11 cellular contexts compared by ENCODE assay signal in genomic region chr5:10140195-10140973, GRCh38.
DNase-seq lines count a peak whose midpoint lies in the region; ATAC-seq and TF ChIP-seq lines count a peak whose summit lies in the region.
"Had no signal": no experiment of that assay in that cellular context is flagged by ENCODE, and none has a peak within 500 bp of the region (broad histone marks: within the 10 kb centered on the region; RNA-seq: fewer than 3 reads in every experiment).

No MANE protein-coding gene starts in this region.

- no peak overlapping the region for H3K27ac Mint-ChIP-seq in activated T-helper 1 cell treated with anti-CD3 and anti-CD28 coated beads, Interleukin-12 subunit alpha, Interleukin-12 subunit beta, Interleukin-2, Interleukin-4 antibody, amounts not matched to agents 30 ng/mL and 10 ng/mL and 1 ng/mL, durations not matched to agents 14 hours and 24 hours and 36 hours

- H3K27ac ChIP-seq in A673 (ENCODE audit: low read depth, low read length, poor library complexity, severe bottlenecking): no peak overlapping the region
- no peak overlapping the region for H3K27ac ChIP-seq in RWPE2 (ENCODE audit: poor library complexity, severe bottlenecking)
- H3K27ac ChIP-seq in right atrium auricular region: no peak overlapping the region
- H3K27ac ChIP-seq: SJSA1 had no signal

- peak; percentile 31; the same call in 1 of the 2 replicates for TF ChIP-seq CTCF in A673 (conservative IDR thresholded peaks at IDR 0.05; ENCODE audit: low read depth, low read length)
- TF ChIP-seq CTCF in GM12872 (IDR thresholded peaks at IDR 0.05; ENCODE audit: insufficient read depth, low read depth, low read length): peak; percentile 34; the same call in 2 of the 3 replicates
- TF ChIP-seq CTCF in RWPE2 (IDR thresholded peaks at IDR 0.05; ENCODE audit: poor library complexity, severe bottlenecking): peak; percentile 38
- no peak for TF ChIP-seq CTCF in right atrium auricular region (IDR thresholded peaks at IDR 0.05)

- H3K27me3 ChIP-seq in A673 (replicated peaks; ENCODE audit: insufficient read depth, low read depth, low read length, poor library complexity) (peaks cover 15% of the 10 kb centered on the region), RWPE2 (ENCODE audit: insufficient read depth, poor library complexity, severe bottlenecking) (peaks cover 8% of the 10 kb centered on the region), right atrium auricular region (no peaks in the 10 kb centered on the region)
- H3K27me3 ChIP-seq: SJSA1 had no signal

- POLR2A ChIA-PET in A673 (lab: Charles Lee; ENCODE audit: low non-redundant PET): no interaction called here

- BruUV-seq in A673 (replicated peaks; lab: Mats Ljungman, UMichigan): no TSS peak

- H3K4me3 ChIP-seq in A673 (ENCODE audit: low read depth, low read length, poor library complexity, severe bottlenecking) (no peak overlapping the region), RWPE2 (ENCODE audit: severe bottlenecking) (no peak overlapping the region), right atrium auricular region (no peak overlapping the region)
- H3K4me3 ChIP-seq: SJSA1 had no signal

- H3K9me3 ChIP-seq in A673 (ENCODE audit: low read depth, low read length, poor library complexity, severe bottlenecking) (no peaks in the 10 kb centered on the region), RWPE2 (ENCODE audit: severe bottlenecking) (no peaks in the 10 kb centered on the region), right atrium auricular region (no peaks in the 10 kb centered on the region)
- H3K9me3 ChIP-seq: SJSA1 had no signal

- no peaks in the 10 kb centered on the region for H3K36me3 ChIP-seq in A673 (ENCODE audit: insufficient read depth, low read length, poor library complexity, severe bottlenecking)
- H3K36me3 ChIP-seq in RWPE2 (ENCODE audit: low read depth): no peaks in the 10 kb centered on the region
- no peaks in the 10 kb centered on the region for H3K36me3 ChIP-seq in right atrium auricular region
- H3K36me3 ChIP-seq: SJSA1 had no signal

- H3K4me1 ChIP-seq in A673 (ENCODE audit: insufficient read depth, low read length, poor library complexity, severe bottlenecking) (no peaks in the 10 kb centered on the region), RWPE2 (ENCODE audit: insufficient read depth, poor library complexity, severe bottlenecking) (no peaks in the 10 kb centered on the region), right atrium auricular region (no peaks in the 10 kb centered on the region)
- H3K4me1 ChIP-seq: SJSA1 had no signal

- intact Hi-C loops in A673 (cut with micrococcal nuclease; ENCODE audit: unreplicated experiment): no loop called here
- intact Hi-C loops in activated T-helper 1 cell treated with anti-CD3 and anti-CD28 coated beads, Interleukin-12 subunit alpha, Interleukin-12 subunit beta, Interleukin-2, Interleukin-4 antibody, amounts not matched to agents 30 ng/mL and 10 ng/mL and 1 ng/mL, durations not matched to agents 14 hours and 24 hours and 36 hours (cut with micrococcal nuclease): no loop called here

- peak; percentile 65 for ATAC-seq in RWPE2 (ENCODE audit: low read depth)
- no peak for ATAC-seq in GM21576 (IDR thresholded peaks at IDR 0.05; ENCODE audit: unreplicated experiment)

- no peaks in the 10 kb centered on the region for H3K4me1 Mint-ChIP-seq in activated T-helper 1 cell treated with anti-CD3 and anti-CD28 coated beads, Interleukin-12 subunit alpha, Interleukin-12 subunit beta, Interleukin-2, Interleukin-4 antibody, amounts not matched to agents 30 ng/mL and 10 ng/mL and 1 ng/mL, durations not matched to agents 14 hours and 24 hours and 36 hours (ENCODE audit: low read depth)

- no peak for DNase-seq in A673 (ENCODE audit: low spot score)
- no peak for DNase-seq in RWPE2 (ENCODE audit: low spot score)
- peak; percentile 19 for DNase-seq in hepatic stellate cell (ENCODE audit: low spot score)
- no peak for DNase-seq in stimulated activated CD4-positive, alpha-beta T cell treated with anti-CD3 and anti-CD28 coated beads, Interleukin-2, amount 100 ng/mL, for 48 hours
- DNase-seq in activated T-helper 1 cell treated with anti-CD3 and anti-CD28 coated beads, Interleukin-12 subunit alpha, Interleukin-12 subunit beta, Interleukin-2, Interleukin-4 antibody, amounts not matched to agents 30 ng/mL and 10 ng/mL and 1 ng/mL, durations not matched to agents 14 hours and 24 hours and 36 hours (ENCODE audit: low spot score): no peak
- DNase-seq in right atrium auricular region (ENCODE audit: low spot score): no peak
- DNase-seq: activated CD8-positive, alpha-beta memory T cell treated with anti-CD3 and anti-CD28 coated beads, Interleukin-2, amount 50 U/mL, for 48 hours; GF-D8 had no signal

- H3K4me3 Mint-ChIP-seq in activated T-helper 1 cell treated with anti-CD3 and anti-CD28 coated beads, Interleukin-12 subunit alpha, Interleukin-12 subunit beta, Interleukin-2, Interleukin-4 antibody, amounts not matched to agents 30 ng/mL and 10 ng/mL and 1 ng/mL, durations not matched to agents 14 hours and 24 hours and 36 hours: no peak overlapping the region

- no peaks in the 10 kb centered on the region for H3K9me3 Mint-ChIP-seq in activated T-helper 1 cell treated with anti-CD3 and anti-CD28 coated beads, Interleukin-12 subunit alpha, Interleukin-12 subunit beta, Interleukin-2, Interleukin-4 antibody, amounts not matched to agents 30 ng/mL and 10 ng/mL and 1 ng/mL, durations not matched to agents 14 hours and 24 hours and 36 hours

- H3K36me3 Mint-ChIP-seq in activated T-helper 1 cell treated with anti-CD3 and anti-CD28 coated beads, Interleukin-12 subunit alpha, Interleukin-12 subunit beta, Interleukin-2, Interleukin-4 antibody, amounts not matched to agents 30 ng/mL and 10 ng/mL and 1 ng/mL, durations not matched to agents 14 hours and 24 hours and 36 hours (ENCODE audit: low read depth): no peaks in the 10 kb centered on the region

- H3K27me3 Mint-ChIP-seq in activated T-helper 1 cell treated with anti-CD3 and anti-CD28 coated beads, Interleukin-12 subunit alpha, Interleukin-12 subunit beta, Interleukin-2, Interleukin-4 antibody, amounts not matched to agents 30 ng/mL and 10 ng/mL and 1 ng/mL, durations not matched to agents 14 hours and 24 hours and 36 hours (ENCODE audit: insufficient read depth): no peaks in the 10 kb centered on the region

- CTCF ChIA-PET in A673 (lab: Charles Lee): no interaction called here

Comparison
In these comparisons a context has a peak if more than half of its experiments do, and no peak if none do; other contexts are left out.
1. CTCF ChIP-seq: peak in A673 (single experiment), GM12872 (single experiment) and RWPE2 (single experiment); none in right atrium auricular region (0 of 2).